1 cellular context compared by ENCODE assay signal in the genomic region with DNA sequence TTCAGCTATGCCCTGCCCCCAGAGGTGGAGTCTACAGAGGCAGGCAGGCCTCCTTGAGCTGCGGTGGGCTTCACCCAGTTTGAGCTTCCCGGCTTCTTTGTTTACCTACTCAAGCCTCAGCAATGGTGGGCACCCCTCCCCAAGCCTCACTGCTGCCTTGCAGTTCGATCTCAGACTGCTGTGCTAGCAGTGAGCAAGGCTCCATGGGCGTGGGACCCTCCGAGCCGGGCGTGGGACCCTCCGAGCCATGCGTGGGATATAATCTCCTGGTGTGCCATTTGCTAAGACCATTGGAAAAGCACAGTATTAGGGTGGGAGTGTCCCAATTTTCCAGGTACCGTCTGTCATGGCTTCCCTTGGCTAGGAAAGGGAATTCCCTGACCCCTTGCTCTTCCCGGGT. TPM values are rescaled to one million over a fixed set of nuclear protein-coding genes. Genes with fewer than 3 reads are reported as not detected.
"Had no signal": no experiment of that assay in that cellular context is flagged by ENCODE, and none has a peak within 500 bp of the region (broad histone marks: within the 10 kb centered on the region; RNA-seq: fewer than 3 reads in every experiment).

No MANE protein-coding gene starts in this region.

RNA-seq across cellular contexts. Expression of gene ZMYND12, which starts 46.2 kb away (rescaled TPM):
- total RNA-seq: myocyte had no signal
